ENCODE assay signal across 3 cellular contexts in the genomic region with DNA sequence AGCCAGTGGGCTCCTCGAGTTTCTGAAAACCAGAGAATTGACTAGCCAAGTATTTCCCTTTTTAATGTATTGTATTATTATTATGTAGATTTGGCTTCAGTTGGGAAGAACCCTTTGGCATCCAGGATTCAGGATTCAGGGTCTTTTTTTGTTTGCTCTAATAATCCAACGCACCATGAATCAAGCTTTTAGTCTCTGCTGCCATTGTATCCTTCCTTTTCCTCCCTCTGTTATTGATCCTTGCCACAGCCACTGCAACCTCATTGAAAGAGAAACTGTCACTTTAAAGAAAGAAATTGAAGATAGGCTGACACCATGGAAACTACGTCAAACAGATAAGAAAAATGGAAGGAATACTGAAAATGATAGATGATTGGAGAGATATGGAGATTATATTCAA.
TF ChIP-seq lines count a peak whose summit lies in the region.

No MANE protein-coding gene starts in this region.

TF ChIP-seq in H1, 55 proteins besides CTCF, POLR2A, EP300 and RAD21 (continued from another document):
- TF ChIP-seq CHD2 (IDR thresholded peaks at IDR 0.05; ENCODE audit: low read length) (no peak), RXRA (IDR thresholded peaks at IDR 0.05; ENCODE audit: insufficient read depth, low read depth, low read length) (no peak), SP1 (IDR thresholded peaks at IDR 0.05; ENCODE audit: low read depth, low read length) (no peak), FOSL1 (IDR thresholded peaks at IDR 0.05; ENCODE audit: insufficient read depth, low read depth, low read length) (no peak), SAP30 (IDR thresholded peaks at IDR 0.05; ENCODE audit: insufficient read depth, insufficient replicate concordance, low read length) (no peak), SIX5 (IDR thresholded peaks at IDR 0.05; ENCODE audit: low read depth, low read length) (no peak), JUND (IDR thresholded peaks at IDR 0.05; ENCODE audit: low read length) (no peak), HDAC6 (IDR thresholded peaks at IDR 0.05; ENCODE audit: low read depth, low read length) (no peak), HDAC2 (IDR thresholded peaks at IDR 0.05; ENCODE audit: borderline replicate concordance in 1 of 2, low read depth in 2 of 2, low read length in 2 of 2) (no peak)
TF ChIP-seq in H1: peak in this region for 0.

TF ChIP-seq in neural cell, 6 proteins besides CTCF, POLR2A, EP300 and RAD21:
- TF ChIP-seq, protein P1, sequence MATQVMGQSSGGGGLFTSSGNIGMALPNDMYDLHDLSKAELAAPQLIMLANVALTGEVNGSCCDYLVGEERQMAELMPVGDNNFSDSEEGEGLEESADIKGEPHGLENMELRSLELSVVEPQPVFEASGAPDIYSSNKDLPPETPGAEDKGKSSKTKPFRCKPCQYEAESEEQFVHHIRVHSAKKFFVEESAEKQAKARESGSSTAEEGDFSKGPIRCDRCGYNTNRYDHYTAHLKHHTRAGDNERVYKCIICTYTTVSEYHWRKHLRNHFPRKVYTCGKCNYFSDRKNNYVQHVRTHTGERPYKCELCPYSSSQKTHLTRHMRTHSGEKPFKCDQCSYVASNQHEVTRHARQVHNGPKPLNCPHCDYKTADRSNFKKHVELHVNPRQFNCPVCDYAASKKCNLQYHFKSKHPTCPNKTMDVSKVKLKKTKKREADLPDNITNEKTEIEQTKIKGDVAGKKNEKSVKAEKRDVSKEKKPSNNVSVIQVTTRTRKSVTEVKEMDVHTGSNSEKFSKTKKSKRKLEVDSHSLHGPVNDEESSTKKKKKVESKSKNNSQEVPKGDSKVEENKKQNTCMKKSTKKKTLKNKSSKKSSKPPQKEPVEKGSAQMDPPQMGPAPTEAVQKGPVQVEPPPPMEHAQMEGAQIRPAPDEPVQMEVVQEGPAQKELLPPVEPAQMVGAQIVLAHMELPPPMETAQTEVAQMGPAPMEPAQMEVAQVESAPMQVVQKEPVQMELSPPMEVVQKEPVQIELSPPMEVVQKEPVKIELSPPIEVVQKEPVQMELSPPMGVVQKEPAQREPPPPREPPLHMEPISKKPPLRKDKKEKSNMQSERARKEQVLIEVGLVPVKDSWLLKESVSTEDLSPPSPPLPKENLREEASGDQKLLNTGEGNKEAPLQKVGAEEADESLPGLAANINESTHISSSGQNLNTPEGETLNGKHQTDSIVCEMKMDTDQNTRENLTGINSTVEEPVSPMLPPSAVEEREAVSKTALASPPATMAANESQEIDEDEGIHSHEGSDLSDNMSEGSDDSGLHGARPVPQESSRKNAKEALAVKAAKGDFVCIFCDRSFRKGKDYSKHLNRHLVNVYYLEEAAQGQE (IDR thresholded peaks at IDR 0.05; ENCODE audit: borderline replicate concordance): no peak
- TF ChIP-seq MXI1 (conservative IDR thresholded peaks at IDR 0.05; ENCODE audit: poor library complexity, severe bottlenecking) (no peak), EZH2 (IDR thresholded peaks at IDR 0.05; ENCODE audit: borderline replicate concordance, insufficient read depth, low read length, poor library complexity, severe bottlenecking) (no peak), SMC3 (conservative IDR thresholded peaks at IDR 0.05; ENCODE audit: poor library complexity) (no peak), POLR2AphosphoS5 (IDR thresholded peaks at IDR 0.05) (no peak), TAF1 (IDR thresholded peaks at IDR 0.05; ENCODE audit: low read depth) (no peak)

TF ChIP-seq in SK-N-SH, 30 proteins besides CTCF, POLR2A, EP300 and RAD21 (continued from another document):
- TF ChIP-seq TAF1 (IDR thresholded peaks at IDR 0.05; ENCODE audit: borderline replicate concordance, low read depth, low read length) (no peak), NFIC (IDR thresholded peaks at IDR 0.05; ENCODE audit: borderline replicate concordance) (no peak)
